ENCODE assay signal across 24 cellular contexts in genomic region chr4:4876945-4877661, GRCh38.
"Had no signal": no experiment of that assay in that cellular context is flagged by ENCODE, and none has a peak within 500 bp of the region (broad histone marks: within the 10 kb centered on the region; RNA-seq: fewer than 3 reads in every experiment).

No MANE protein-coding gene starts in this region.

- H3K36me3 Mint-ChIP-seq: mesothelial cell of epicardium had no signal

- H3K4me1 Mint-ChIP-seq: endodermal cell had no signal

- H3K27ac ChIP-seq: colonic mucosa, epithelial cell of prostate, esophagus squamous epithelium, gastrocnemius medialis, heart right ventricle, left lung, lower lobe of right lung had no signal

- H3K4me1 ChIP-seq: colonic mucosa, gastrocnemius medialis, left lung, lower lobe of right lung had no signal

- H3K27ac Mint-ChIP-seq: dendritic cell treated with granulocyte-macrophage colony-stimulating factor and Interleukin-4, amounts not matched to agents 40 ng/mL and 50 ng/mL, for 4 days; effector memory CD8-positive, alpha-beta T cell; endodermal cell; mesothelial cell of epicardium; naive B cell had no signal

- H3K4me3 ChIP-seq: colonic mucosa, esophagus squamous epithelium, gastrocnemius medialis, heart right ventricle, left lung, lower lobe of right lung, mucosa of descending colon had no signal

- H3K9me3 Mint-ChIP-seq: dendritic cell treated with granulocyte-macrophage colony-stimulating factor and Interleukin-4, amounts not matched to agents 40 ng/mL and 50 ng/mL, for 4 days; effector memory CD8-positive, alpha-beta T cell; endodermal cell; mesothelial cell of epicardium had no signal

- DNase-seq: colonic mucosa; cortex of kidney; effector CD8-positive, alpha-beta T cell; effector memory CD8-positive, alpha-beta T cell; endodermal cell; erythroblast; esophagus squamous epithelium; foreskin fibroblast; foreskin melanocyte; gastrocnemius medialis; glutamatergic neuron; head of caudate nucleus; heart right ventricle; hippocampal formation; left cardiac atrium; left lung; left ventricle myocardium superior; lower lobe of right lung; mesenchymal stem cell; mucosa of descending colon; naive B cell had no signal

- H3K9me3 ChIP-seq: colonic mucosa, esophagus squamous epithelium, gastrocnemius medialis, heart right ventricle, left lung, lower lobe of right lung, mucosa of descending colon had no signal

- H3K36me3 ChIP-seq: colonic mucosa, esophagus squamous epithelium, gastrocnemius medialis, heart right ventricle, left lung, lower lobe of right lung had no signal

- H3K4me3 Mint-ChIP-seq: dendritic cell treated with granulocyte-macrophage colony-stimulating factor and Interleukin-4, amounts not matched to agents 40 ng/mL and 50 ng/mL, for 4 days; effector memory CD8-positive, alpha-beta T cell; endodermal cell; mesothelial cell of epicardium had no signal
